23 cellular contexts compared by ENCODE assay signal in genomic region chr22:29336751-29337490, GRCh38. TPM values are rescaled to one million over a fixed set of nuclear protein-coding genes. Genes with fewer than 3 reads are reported as not detected.
DNase-seq lines count a peak whose midpoint lies in the region; ATAC-seq and TF ChIP-seq lines count a peak whose summit lies in the region.
"Had no signal": no experiment of that assay in that cellular context is flagged by ENCODE, and none has a peak within 500 bp of the region (broad histone marks: within the 10 kb centered on the region; RNA-seq: fewer than 3 reads in every experiment).

No MANE protein-coding gene starts in this region.

- H3K4me1 Mint-ChIP-seq in nephron progenitor cell: peaks cover 32% of the 10 kb centered on the region
- H3K4me1 Mint-ChIP-seq in Calu3 (ENCODE audit: low read depth, unreplicated experiment): no peaks in the 10 kb centered on the region
- H3K4me1 Mint-ChIP-seq: central memory CD8-positive, alpha-beta T cell; immature natural killer cell had no signal

- peak; percentile 5 for DNase-seq in NCI-H2029 treated with DMSO at 0.1 percent for 48 hours (lab: John Stamatoyannopoulos, UW)
- no peak for DNase-seq in NCI-H2029 (lab: John Stamatoyannopoulos, UW)
- peak; percentile 67 for DNase-seq in cerebellum (ENCODE audit: low spot score)
- DNase-seq in nephron progenitor cell: no peak
- no peak for DNase-seq in H7
- DNase-seq in Calu3: no peak
- DNase-seq: activated effector memory CD4-positive, alpha-beta T cell treated with Interleukin-2 at 50 U/mL for 16 hours; amniotic stem cell; BE2C; DMS 273 treated with DMSO at 0.1 percent for 48 hours; effector CD8-positive, alpha-beta T cell; GF-D8; immature natural killer cell; NCI-H1417 treated with DMSO at 0.1 percent for 48 hours; NCI-H2171 treated with DMSO at 0.1 percent for 48 hours; NCI-H748 treated with DMSO at 0.1 percent for 48 hours had no signal

- no peak overlapping the region for H3K9ac ChIP-seq in stomach smooth muscle (ENCODE audit: low read length in 2 of 2)

- TF ChIP-seq CTCF in nephron progenitor cell (IDR thresholded peaks at IDR 0.05) (no peak), Calu3 (IDR thresholded peaks at IDR 0.05; ENCODE audit: unreplicated experiment) (no peak)

- peaks cover 44% of the 10 kb centered on the region for H3K36me3 Mint-ChIP-seq in nephron progenitor cell (ENCODE audit: low read depth)
- peaks cover 25% of the 10 kb centered on the region for H3K36me3 Mint-ChIP-seq in Calu3 (ENCODE audit: insufficient read depth, unreplicated experiment)

- H3K36me3 ChIP-seq in stomach smooth muscle (ENCODE audit: control insufficient read depth in 2 of 2, insufficient read depth in 2 of 2, low read length in 2 of 2) (peaks cover 45 to 67% of the 10 kb centered on the region in 2 donors), H7 (replicated peaks; ENCODE audit: control insufficient read depth, insufficient read depth, low read length) (peaks cover 26% of the 10 kb centered on the region)

- no peaks in the 10 kb centered on the region for H3K4me1 ChIP-seq in stomach smooth muscle (ENCODE audit: control insufficient read depth, insufficient read depth, low read length)
- H3K4me1 ChIP-seq: BE2C had no signal

- ATAC-seq in activated CD4-positive, CD25-positive, alpha-beta regulatory T cell treated with anti-CD3 and anti-CD28 coated beads, Interleukin-2, amount 50 U/mL, for 24 hours: no peak
- ATAC-seq: natural killer cell treated with Interleukin-12 subunit alpha and Interleukin-12 subunit beta and Interleukin-15 and Interleukin-18, amount 100 ng/mL, for 72 hours had no signal

- no peaks in the 10 kb centered on the region for H3K9me3 ChIP-seq in stomach smooth muscle (ENCODE audit: control insufficient read depth in 2 of 2, low read length in 2 of 2)
- H3K9me3 ChIP-seq: BE2C had no signal

- H3K27ac ChIP-seq in stomach smooth muscle (ENCODE audit: low read length): peak overlapping the region; percentile 18
- H3K27ac ChIP-seq: 22Rv1, PC-9 had no signal

- H3K4me3 Mint-ChIP-seq in nephron progenitor cell (no peak overlapping the region), Calu3 (ENCODE audit: low read depth, unreplicated experiment) (no peak overlapping the region)
- H3K4me3 Mint-ChIP-seq: central memory CD8-positive, alpha-beta T cell; immature natural killer cell; memory B cell; natural killer cell treated with Interleukin-12 subunit alpha and Interleukin-12 subunit beta and Interleukin-15 and Interleukin-18, amount 100 ng/mL, for 72 hours had no signal

- H3K27me3 Mint-ChIP-seq in nephron progenitor cell (ENCODE audit: low read depth, poor library complexity): no peaks in the 10 kb centered on the region
- no peaks in the 10 kb centered on the region for H3K27me3 Mint-ChIP-seq in Calu3 (ENCODE audit: unreplicated experiment)
- H3K27me3 Mint-ChIP-seq: central memory CD8-positive, alpha-beta T cell; memory B cell; natural killer cell treated with Interleukin-12 subunit alpha and Interleukin-12 subunit beta and Interleukin-15 and Interleukin-18, amount 100 ng/mL, for 72 hours had no signal

- H3K4me3 ChIP-seq in stomach smooth muscle (ENCODE audit: low read length in 2 of 2) (no peak overlapping the region), H7 (ENCODE audit: insufficient read depth, low read depth, low read length) (no peak overlapping the region)
- H3K4me3 ChIP-seq: PC-9 had no signal

- intact Hi-C loops in Calu3 (cut with micrococcal nuclease; ENCODE audit: unreplicated experiment): no loop called here

- peak overlapping the region; percentile 60 for H3K27ac Mint-ChIP-seq in nephron progenitor cell
- no peak overlapping the region for H3K27ac Mint-ChIP-seq in Calu3 (ENCODE audit: unreplicated experiment)
- H3K27ac Mint-ChIP-seq: natural killer cell treated with Interleukin-12 subunit alpha and Interleukin-12 subunit beta and Interleukin-15 and Interleukin-18, amount 100 ng/mL, for 72 hours had no signal

- H3K27me3 ChIP-seq in stomach smooth muscle (ENCODE audit: control insufficient read depth in 1 of 2, insufficient read depth in 2 of 2, low read length in 2 of 2): no peaks in the 10 kb centered on the region
- H3K27me3 ChIP-seq in H7 (ENCODE audit: control insufficient read depth, insufficient read depth, low read length): no peaks in the 10 kb centered on the region
- H3K27me3 ChIP-seq: BE2C had no signal

- no TSS peak for BruUV-seq in Calu3 (replicated peaks; lab: Mats Ljungman, UMichigan)

- no peaks in the 10 kb centered on the region for H3K9me3 Mint-ChIP-seq in nephron progenitor cell
- no peaks in the 10 kb centered on the region for H3K9me3 Mint-ChIP-seq in Calu3 (ENCODE audit: low read depth, unreplicated experiment)
- H3K9me3 Mint-ChIP-seq: central memory CD8-positive, alpha-beta T cell; immature natural killer cell; memory B cell; natural killer cell treated with Interleukin-12 subunit alpha and Interleukin-12 subunit beta and Interleukin-15 and Interleukin-18, amount 100 ng/mL, for 72 hours had no signal

- CTCF ChIA-PET in Calu3 (lab: Charles Lee): no interaction called here

RNA-seq across cellular contexts. Expression of gene RASL10A, which starts 21.4 kb away (rescaled TPM):
- total RNA-seq in cerebellum (not detected), Calu3 (2022) (1.6 and 2.2 TPM in 2 replicates)
- total RNA-seq in H7 (2014; rRNA removed; shearing (Covaris generic)): 4.2 and 5.1 TPM in 2 replicates
- total RNA-seq: PC-9 had no signal

RNA-seq across cellular contexts. Expression of gene GAS2L1, which starts 30.5 kb away (rescaled TPM):
- total RNA-seq in cerebellum (3.3 TPM), Calu3 (2022) (16.6 and 16.9 TPM in 2 replicates)
- 22.2 and 28.3 TPM in 2 replicates for total RNA-seq in H7 (2014; rRNA removed; shearing (Covaris generic))

RNA-seq across cellular contexts. Expression of gene AP1B1, which starts 51.4 kb away (rescaled TPM):
- 35.4 TPM for total RNA-seq in cerebellum
- total RNA-seq in H7 (2014; rRNA removed; shearing (Covaris generic)): 119 and 121 TPM in 2 replicates
- total RNA-seq in Calu3 (2022): 88.9 and 92.7 TPM in 2 replicates

Comparison
In these comparisons a context has a peak if more than half of its experiments do, and no peak if none do; other contexts are left out.
1. DNase-seq: peak in NCI-H2029 treated with DMSO at 0.1 percent for 48 hours (single experiment) and cerebellum (single experiment); none in NCI-H2029 (single experiment), nephron progenitor cell (single experiment), H7 (single experiment) and Calu3 (single experiment).